In the genomic region with DNA sequence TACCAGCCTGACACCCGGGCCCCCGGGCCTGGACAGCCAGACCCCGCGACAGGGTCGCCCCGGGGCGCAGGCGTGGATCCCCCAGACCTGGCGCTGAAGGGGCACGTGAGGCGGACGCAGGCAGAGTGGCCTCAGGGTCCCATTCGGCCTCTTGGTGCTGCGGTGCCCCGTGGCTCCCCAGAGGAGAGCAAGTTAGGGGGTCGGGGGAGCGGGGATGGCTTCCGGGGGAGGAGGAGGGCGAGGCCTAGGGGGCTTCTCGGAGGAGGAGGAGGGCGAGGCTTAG, we compare ENCODE assay signal across 14 cellular contexts. TPM values are rescaled to one million over a fixed set of nuclear protein-coding genes. Genes with fewer than 3 reads are reported as not detected.
"Had no signal": no experiment of that assay in that cellular context is flagged by ENCODE, and none has a peak within 500 bp of the region (broad histone marks: within the 10 kb centered on the region; RNA-seq: fewer than 3 reads in every experiment).

No MANE protein-coding gene starts in this region.

RNA-seq across cellular contexts. Expression of a gene that starts 30.5 kb away (rescaled TPM):
- total RNA-seq: activated B cell treated with CpG ODN at 0.5 μM for 24 hours; activated CD4-positive, alpha-beta memory T cell treated with anti-CD3 and anti-CD28 coated beads for 36 hours; activated CD4-positive, alpha-beta memory T cell treated with anti-CD3 and anti-CD28 coated beads, Interleukin-2, amount 10 ng/mL, durations not matched to agents 7 days and 5 days; activated CD4-positive, alpha-beta T cell treated with anti-CD3 and anti-CD28 coated beads for 36 hours; activated CD4-positive, alpha-beta T cell treated with anti-CD3 and anti-CD28 coated beads, Interleukin-2, amount 10 ng/mL, durations not matched to agents 24 days and 14 days; activated CD4-positive, alpha-beta T cell treated with anti-CD3 and anti-CD28 coated beads, Interleukin-2, amount 10 ng/mL, durations not matched to agents 7 days and 5 days; activated CD8-positive, alpha-beta memory T cell treated with anti-CD3 and anti-CD28 coated beads for 36 hours; activated CD8-positive, alpha-beta memory T cell treated with anti-CD3 and anti-CD28 coated beads, Interleukin-2, amount 10 ng/mL, durations not matched to agents 7 days and 5 days; activated CD8-positive, alpha-beta T cell treated with anti-CD3 and anti-CD28 coated beads for 36 hours; activated CD8-positive, alpha-beta T cell treated with anti-CD3 and anti-CD28 coated beads, Interleukin-2, amount 10 ng/mL, durations not matched to agents 7 days and 5 days; T-cell; T-helper 1 cell treated with Interleukin-12 subunit alpha and Interleukin-12 subunit beta and Interleukin-4 antibody, amounts not matched to agents 30 ng/mL and 1 ng/mL, for 36 hours; T-helper 17 cell; T-helper 2 cell treated with Interferon-gamma antibody and Interleukin-4, amounts not matched to agents 100 ng/mL and 5 ng/mL, for 36 hours had no signal
